In genomic region chr12:121536929-121537813, GRCh38 we compare ENCODE assay signal across 8 cellular contexts. TPM values are rescaled to one million over a fixed set of nuclear protein-coding genes. Genes with fewer than 3 reads are reported as not detected.
DNase-seq lines count a peak whose midpoint lies in the region; ATAC-seq and TF ChIP-seq lines count a peak whose summit lies in the region.

No MANE protein-coding gene starts in this region.

- 0 to 1% methylated on average over 36 of the region's 71 CpGs for WGBS in lower leg skin, 2 donors

- H3K27ac ChIP-seq in duodenal mucosa (ENCODE audit: low read depth, low read length), result peak overlapping the region; percentile 65

- peak; percentile 77 for DNase-seq in AG08395 (ENCODE audit: low spot score)
- DNase-seq in NCI-H2107 treated with DMSO at 0.1 percent for 48 hours (lab: John Stamatoyannopoulos, UW; ENCODE audit: unreplicated experiment), result peak; percentile 29
- peak; percentile 65 to 96 for DNase-seq in lower leg skin (ENCODE audit: low spot score in 2 of 2)
- DNase-seq in stimulated activated CD8-positive, alpha-beta memory T cell treated with anti-CD3 and anti-CD28 coated beads, Interleukin-12 subunit alpha, Interleukin-12 subunit beta, amount 100 ng/mL, for 1 hour (ENCODE audit: low read depth), result peak; percentile 15

- intact Hi-C loops in lower leg skin (cut with DNase I; ENCODE audit: low total_unique reads), result no loop called here

- TF ChIP-seq POLR2A in lower leg skin (IDR thresholded peaks at IDR 0.05), result no peak

- no peaks in the 10 kb centered on the region for H3K9me3 ChIP-seq in duodenal mucosa (ENCODE audit: control insufficient read depth in 1 of 2, low read length in 2 of 2)

- no peaks in the 10 kb centered on the region for H3K27me3 ChIP-seq in duodenal mucosa (ENCODE audit: control insufficient read depth in 1 of 2, insufficient read depth in 2 of 2, low read length in 2 of 2)

- H3K36me3 ChIP-seq in duodenal mucosa (ENCODE audit: control insufficient read depth in 1 of 2, insufficient read depth in 2 of 2, low read length in 2 of 2), result peaks cover 3 to 15% of the 10 kb centered on the region in 2 donors

- H3K4me1 ChIP-seq in duodenal mucosa (ENCODE audit: control insufficient read depth in 1 of 2, insufficient read depth in 2 of 2, low read length in 2 of 2), result peaks cover 34 to 40% of the 10 kb centered on the region in 2 donors

- TF ChIP-seq CTCF in lower leg skin (IDR thresholded peaks at IDR 0.05), result no peak

- H3K9ac ChIP-seq in duodenal mucosa (ENCODE audit: low read depth in 1 of 2, low read length in 2 of 2), result peak overlapping the region; percentile 28 to 60

- ATAC-seq in GM18519 (IDR thresholded peaks at IDR 0.05; ENCODE audit: low FRiP score, unreplicated experiment) (peak; percentile 47), HG02970 (IDR thresholded peaks at IDR 0.05; ENCODE audit: low FRiP score, unreplicated experiment) (peak; percentile 65)
- ATAC-seq in activated CD4-positive, CD25-positive, alpha-beta regulatory T cell treated with anti-CD3 and anti-CD28 coated beads, Interleukin-2, amount 50 U/mL, for 24 hours, result peak; percentile 4 to 10

- H3K4me3 ChIP-seq in duodenal mucosa (ENCODE audit: low read depth in 1 of 2, low read length in 2 of 2) (peak overlapping the region; percentile 69 to 70), lower leg skin (ENCODE audit: low read depth, poor library complexity, severe bottlenecking) (peak overlapping the region; percentile 42)

RNA-seq across cellular contexts. Expression of gene KDM2B, which starts 43.7 kb away (rescaled TPM):
- total RNA-seq in lower leg skin, result 10 to 100 TPM; 28.9 to 72.1 (median 47.9) TPM

Comparison
In these comparisons a context has a peak if more than half of its experiments do, and no peak if none do; other contexts are left out.
1. Peak in every context shown above with its lines: DNase-seq, ATAC-seq, H3K4me3 ChIP-seq and H3K27ac ChIP-seq.
2. DNase-seq: peak in every context shown above with its lines; median percentile 80 in lower leg skin; 77 in AG08395; 29 in NCI-H2107 treated with DMSO at 0.1 percent for 48 hours; 15 in stimulated activated CD8-positive, alpha-beta memory T cell treated with anti-CD3 and anti-CD28 coated beads, Interleukin-12 subunit alpha, Interleukin-12 subunit beta, amount 100 ng/mL, for 1 hour.
3. ATAC-seq: peak in every context shown above with its lines; median percentile 65 in HG02970; 47 in GM18519; 7 in activated CD4-positive, CD25-positive, alpha-beta regulatory T cell treated with anti-CD3 and anti-CD28 coated beads, Interleukin-2, amount 50 U/mL, for 24 hours.